8 cellular contexts compared by ENCODE assay signal in the genomic region with DNA sequence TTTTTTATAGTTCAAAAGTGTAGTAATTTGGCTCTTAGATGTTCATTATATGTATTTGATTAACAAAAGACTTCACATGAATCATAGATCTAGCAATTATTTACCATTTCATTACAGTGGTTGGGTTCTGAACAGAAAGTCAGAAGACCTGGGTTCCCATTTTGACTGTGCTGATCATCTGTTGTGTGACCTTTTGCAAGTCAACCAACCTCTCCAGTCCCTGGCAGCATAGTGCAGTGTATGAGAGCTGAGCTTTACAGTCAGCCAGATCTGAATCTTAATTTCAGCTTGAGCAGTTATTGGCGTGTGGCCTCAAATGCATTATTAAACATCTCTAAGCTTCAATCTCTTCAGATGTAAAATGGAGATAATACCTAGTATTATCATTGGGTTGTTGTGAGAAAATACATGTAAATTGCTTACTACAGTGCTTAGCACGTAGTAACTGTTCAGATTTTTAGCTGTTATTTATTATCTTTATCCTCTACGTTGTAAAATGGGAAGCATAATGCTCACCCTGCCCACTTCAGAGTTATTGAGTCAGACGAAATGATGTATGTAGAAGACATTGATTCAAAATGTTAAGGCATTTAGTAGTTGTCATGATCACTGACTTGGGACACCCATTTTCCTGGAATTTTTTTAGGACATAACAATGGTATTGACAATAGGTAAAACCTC.
A peak's percentile ranks its signal among the peaks of the same experiment; 100 is the strongest.
DNase-seq lines count a peak whose midpoint lies in the region; ATAC-seq and TF ChIP-seq lines count a peak whose summit lies in the region.

No MANE protein-coding gene starts in this region.

- in situ Hi-C loops in HAP-1 (cut with MboI; ENCODE audit: low sequenced_read_pairs), result no loop called here

- peak overlapping the region; percentile 95 to 98 (median 96) for H3K27ac Mint-ChIP-seq in CD4-positive, CD25-positive, alpha-beta regulatory T cell
- H3K27ac Mint-ChIP-seq in activated naive CD4-positive, alpha-beta T cell treated with anti-CD3 and anti-CD28 coated beads, Interleukin-2, amount 50 U/mL, for 72 hours, result peak overlapping the region; percentile 98 to 100
- H3K27ac Mint-ChIP-seq in Calu3 (ENCODE audit: unreplicated experiment), result no peak overlapping the region

- H3K27me3 Mint-ChIP-seq in CD4-positive, CD25-positive, alpha-beta regulatory T cell, result no peaks in the 10 kb centered on the region
- H3K27me3 Mint-ChIP-seq in Calu3 (ENCODE audit: unreplicated experiment), result no peaks in the 10 kb centered on the region

- H3K4me1 ChIP-seq in CD4-positive, CD25-positive, alpha-beta regulatory T cell (ENCODE audit: control insufficient read depth, insufficient read depth, low read length, poor library complexity, severe bottlenecking), result peaks cover 78% of the 10 kb centered on the region
- peaks cover 5% of the 10 kb centered on the region; the same call in 1 of the 2 replicates for H3K4me1 ChIP-seq in HAP-1

- no peak overlapping the region for H3K9ac ChIP-seq in neural cell (ENCODE audit: low read length)

- H3K4me1 Mint-ChIP-seq in CD4-positive, CD25-positive, alpha-beta regulatory T cell, result peaks cover 43 to 78% (median 59%) of the 10 kb centered on the region in 4 donors
- no peaks in the 10 kb centered on the region for H3K4me1 Mint-ChIP-seq in Calu3 (ENCODE audit: low read depth, unreplicated experiment)

- H3F3A ChIP-seq in neural cell (ENCODE audit: insufficient read depth, low read length, poor library complexity, severe bottlenecking), result no peaks in the 10 kb centered on the region

- CTCF ChIA-PET in Calu3 (lab: Charles Lee), result interaction anchor here (0.6 kb wide), 1 partner anchor 101 kb away, joined by 4 read pairs; no protein-coding TSS in a partner anchor

- H3K36me3 Mint-ChIP-seq in CD4-positive, CD25-positive, alpha-beta regulatory T cell, result peaks cover 27% of the 10 kb centered on the region
- H3K36me3 Mint-ChIP-seq in activated naive CD4-positive, alpha-beta T cell treated with anti-CD3 and anti-CD28 coated beads, Interleukin-2, amount 50 U/mL, for 72 hours, result peaks cover 16 to 42% of the 10 kb centered on the region in 2 donors
- H3K36me3 Mint-ChIP-seq in Calu3 (ENCODE audit: insufficient read depth, unreplicated experiment), result peaks cover 32% of the 10 kb centered on the region

- BruUV-seq in Calu3 (replicated peaks; lab: Mats Ljungman, UMichigan), result no TSS peak

- intact Hi-C loops in Calu3 (cut with micrococcal nuclease; ENCODE audit: unreplicated experiment), result no loop called here

- peak overlapping the region; percentile 93 to 98 (median 96) for H3K4me3 Mint-ChIP-seq in CD4-positive, CD25-positive, alpha-beta regulatory T cell
- no peak overlapping the region for H3K4me3 Mint-ChIP-seq in Calu3 (ENCODE audit: low read depth, unreplicated experiment)

- no peaks in the 10 kb centered on the region for H3K9me2 ChIP-seq in neural cell (ENCODE audit: insufficient read depth, low read length)

- H2AFZ ChIP-seq in neural cell (ENCODE audit: low read depth, low read length), result no peak overlapping the region

- no peak for TF ChIP-seq RAD21 in neural cell (conservative IDR thresholded peaks at IDR 0.05)

- no peak for TF ChIP-seq EP300 in neural cell (conservative IDR thresholded peaks at IDR 0.05; ENCODE audit: poor library complexity, severe bottlenecking)

- H3K4me2 ChIP-seq in neural cell (ENCODE audit: low read length), result no peak overlapping the region

- no peaks in the 10 kb centered on the region for H3K79me2 ChIP-seq in neural cell (replicated peaks; ENCODE audit: insufficient read depth, low read length)

- H3K9me3 ChIP-seq in CD4-positive, CD25-positive, alpha-beta regulatory T cell (ENCODE audit: control insufficient read depth in 2 of 2, low read length in 2 of 2), result no peaks in the 10 kb centered on the region
- H3K9me3 ChIP-seq in neural cell (ENCODE audit: low read length), result no peaks in the 10 kb centered on the region
- H3K9me3 ChIP-seq in HAP-1, result no peaks in the 10 kb centered on the region

- H3K9me3 Mint-ChIP-seq in CD4-positive, CD25-positive, alpha-beta regulatory T cell, result peaks cover 0 to 1% (median 0%) of the 10 kb centered on the region in 7 donors
- no peaks in the 10 kb centered on the region for H3K9me3 Mint-ChIP-seq in activated naive CD4-positive, alpha-beta T cell treated with anti-CD3 and anti-CD28 coated beads, Interleukin-2, amount 50 U/mL, for 72 hours
- H3K9me3 Mint-ChIP-seq in Calu3 (ENCODE audit: low read depth, unreplicated experiment), result no peaks in the 10 kb centered on the region

- ATAC-seq in CD4-positive, CD25-positive, alpha-beta regulatory T cell (ENCODE audit: low read depth in 2 of 2), result peak; percentile 62 to 64
- peak; percentile 41 for ATAC-seq in GM19397 (IDR thresholded peaks at IDR 0.05; ENCODE audit: unreplicated experiment)
- ATAC-seq in HG03469 (IDR thresholded peaks at IDR 0.05; ENCODE audit: unreplicated experiment), result peak; percentile 27
- ATAC-seq in activated naive CD4-positive, alpha-beta T cell treated with anti-CD3 and anti-CD28 coated beads, Interleukin-2, amount 50 U/mL, for 72 hours, result peak; percentile 77 to 84

- no peaks in the 10 kb centered on the region for H3K27me3 ChIP-seq in CD4-positive, CD25-positive, alpha-beta regulatory T cell (ENCODE audit: control insufficient read depth, insufficient read depth, low read length)
- H3K27me3 ChIP-seq in neural cell (ENCODE audit: insufficient read depth, low read depth, low read length) (no peaks in the 10 kb centered on the region), HAP-1 (ENCODE audit: low read depth) (no peaks in the 10 kb centered on the region)

- peak in 2 of 3 donors; percentile 42 to 84 for DNase-seq in CD4-positive, CD25-positive, alpha-beta regulatory T cell
- peak in 1 of 2 donors; percentile 59 for DNase-seq in activated naive CD4-positive, alpha-beta T cell treated with anti-CD3 and anti-CD28 coated beads, Interleukin-2, amount 50 U/mL, for 72 hours (ENCODE audit: low spot score in 2 of 2)
- DNase-seq in A172 (ENCODE audit: low spot score), result no peak
- DNase-seq in Calu3, result no peak
- DNase-seq in HAP-1 (ENCODE audit: low spot score in 2 of 2), result no peak

- no peaks in the 10 kb centered on the region for H4K20me1 ChIP-seq in neural cell (ENCODE audit: insufficient read depth)

- H3K4me3 ChIP-seq in CD4-positive, CD25-positive, alpha-beta regulatory T cell (ENCODE audit: low read depth, low read length), result peak overlapping the region; percentile 100
- peak overlapping the region; percentile 63 for H3K4me3 ChIP-seq in neural cell (ENCODE audit: low read length)
- H3K4me3 ChIP-seq in HAP-1, result no peak overlapping the region

- no peak for TF ChIP-seq CTCF in neural cell (IDR thresholded peaks at IDR 0.05; ENCODE audit: poor library complexity, severe bottlenecking)
- TF ChIP-seq CTCF in Calu3 (IDR thresholded peaks at IDR 0.05; ENCODE audit: unreplicated experiment), result no peak

- H3K27ac ChIP-seq in CD4-positive, CD25-positive, alpha-beta regulatory T cell (ENCODE audit: insufficient read depth, low read length, poor library complexity, severe bottlenecking), result peak overlapping the region; percentile 91
- no peak overlapping the region for H3K27ac ChIP-seq in neural cell (ENCODE audit: low read length)

- H3K36me3 ChIP-seq in CD4-positive, CD25-positive, alpha-beta regulatory T cell (ENCODE audit: control insufficient read depth, insufficient read depth, low read length), result peaks cover 28% of the 10 kb centered on the region
- no peaks in the 10 kb centered on the region for H3K36me3 ChIP-seq in neural cell (ENCODE audit: insufficient read depth, low read length)
- H3K36me3 ChIP-seq in HAP-1 (replicated peaks), result no peaks in the 10 kb centered on the region; the same call in 1 of the 2 replicates

TF ChIP-seq in neural cell, 6 proteins besides CTCF, POLR2A, EP300 and RAD21:
- TF ChIP-seq MXI1 (conservative IDR thresholded peaks at IDR 0.05; ENCODE audit: poor library complexity, severe bottlenecking) (no peak), POLR2AphosphoS5 (IDR thresholded peaks at IDR 0.05) (no peak), EZH2 (IDR thresholded peaks at IDR 0.05; ENCODE audit: borderline replicate concordance, insufficient read depth, low read length, poor library complexity, severe bottlenecking) (no peak), SMC3 (conservative IDR thresholded peaks at IDR 0.05; ENCODE audit: poor library complexity) (no peak), TAF1 (IDR thresholded peaks at IDR 0.05; ENCODE audit: low read depth) (no peak)
- TF ChIP-seq, protein P1, sequence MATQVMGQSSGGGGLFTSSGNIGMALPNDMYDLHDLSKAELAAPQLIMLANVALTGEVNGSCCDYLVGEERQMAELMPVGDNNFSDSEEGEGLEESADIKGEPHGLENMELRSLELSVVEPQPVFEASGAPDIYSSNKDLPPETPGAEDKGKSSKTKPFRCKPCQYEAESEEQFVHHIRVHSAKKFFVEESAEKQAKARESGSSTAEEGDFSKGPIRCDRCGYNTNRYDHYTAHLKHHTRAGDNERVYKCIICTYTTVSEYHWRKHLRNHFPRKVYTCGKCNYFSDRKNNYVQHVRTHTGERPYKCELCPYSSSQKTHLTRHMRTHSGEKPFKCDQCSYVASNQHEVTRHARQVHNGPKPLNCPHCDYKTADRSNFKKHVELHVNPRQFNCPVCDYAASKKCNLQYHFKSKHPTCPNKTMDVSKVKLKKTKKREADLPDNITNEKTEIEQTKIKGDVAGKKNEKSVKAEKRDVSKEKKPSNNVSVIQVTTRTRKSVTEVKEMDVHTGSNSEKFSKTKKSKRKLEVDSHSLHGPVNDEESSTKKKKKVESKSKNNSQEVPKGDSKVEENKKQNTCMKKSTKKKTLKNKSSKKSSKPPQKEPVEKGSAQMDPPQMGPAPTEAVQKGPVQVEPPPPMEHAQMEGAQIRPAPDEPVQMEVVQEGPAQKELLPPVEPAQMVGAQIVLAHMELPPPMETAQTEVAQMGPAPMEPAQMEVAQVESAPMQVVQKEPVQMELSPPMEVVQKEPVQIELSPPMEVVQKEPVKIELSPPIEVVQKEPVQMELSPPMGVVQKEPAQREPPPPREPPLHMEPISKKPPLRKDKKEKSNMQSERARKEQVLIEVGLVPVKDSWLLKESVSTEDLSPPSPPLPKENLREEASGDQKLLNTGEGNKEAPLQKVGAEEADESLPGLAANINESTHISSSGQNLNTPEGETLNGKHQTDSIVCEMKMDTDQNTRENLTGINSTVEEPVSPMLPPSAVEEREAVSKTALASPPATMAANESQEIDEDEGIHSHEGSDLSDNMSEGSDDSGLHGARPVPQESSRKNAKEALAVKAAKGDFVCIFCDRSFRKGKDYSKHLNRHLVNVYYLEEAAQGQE (IDR thresholded peaks at IDR 0.05; ENCODE audit: borderline replicate concordance), result no peak

Comparison
In these comparisons a context has a peak if more than half of its experiments do, and no peak if none do; other contexts are left out.
1. ATAC-seq: peak in every context shown above with its lines; median percentile 80 in activated naive CD4-positive, alpha-beta T cell treated with anti-CD3 and anti-CD28 coated beads, Interleukin-2, amount 50 U/mL, for 72 hours; 63 in CD4-positive, CD25-positive, alpha-beta regulatory T cell; 41 in GM19397; 27 in HG03469.
2. DNase-seq: peak in CD4-positive, CD25-positive, alpha-beta regulatory T cell (2 of 3); none in A172 (single experiment), Calu3 (single experiment) and HAP-1 (0 of 2).